In the genomic region with DNA sequence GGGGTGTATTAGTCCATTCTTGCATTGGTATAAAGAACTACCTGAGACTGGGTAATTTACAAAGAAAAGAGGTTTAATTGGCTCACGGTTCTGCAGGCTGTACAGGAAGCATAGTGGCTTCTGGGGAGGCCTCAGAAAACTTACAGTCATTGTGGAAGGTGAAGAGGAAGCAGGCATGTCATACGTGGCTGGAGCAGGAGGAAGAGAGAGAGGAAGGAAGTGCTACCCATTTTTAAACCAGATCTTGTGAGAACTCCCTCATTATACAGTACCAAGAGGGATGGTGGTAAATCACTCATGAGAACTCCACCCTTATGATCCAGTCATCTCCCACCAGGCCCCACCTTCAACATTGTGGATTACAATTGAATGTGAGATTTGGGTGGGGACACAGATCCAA, we compare ENCODE assay signal across 12 cellular contexts.
"Had no signal": no experiment of that assay in that cellular context is flagged by ENCODE, and none has a peak within 500 bp of the region (broad histone marks: within the 10 kb centered on the region; RNA-seq: fewer than 3 reads in every experiment).

No MANE protein-coding gene starts in this region.

- H3K4me1 ChIP-seq: left lung had no signal

- H3K9me3 Mint-ChIP-seq: nephron progenitor cell had no signal

- FAIRE-seq: keratinocyte had no signal

- H3K27me3 ChIP-seq: gastrocnemius medialis, heart right ventricle, left lung, ovary, stomach had no signal

- H3K27ac ChIP-seq: gastrocnemius medialis, heart right ventricle, left lung, ovary, stomach, thoracic aorta had no signal

- H3K9me3 ChIP-seq: gastrocnemius medialis, left lung, ovary, stomach, thoracic aorta had no signal

- H3K36me3 ChIP-seq: gastrocnemius medialis, heart right ventricle, left lung, ovary, stomach, thoracic aorta had no signal

- H3K27ac Mint-ChIP-seq: nephron progenitor cell had no signal

- H3K4me3 ChIP-seq: gastrocnemius medialis, heart right ventricle, left lung, ovary, stomach, thoracic aorta had no signal

- ATAC-seq: gastrocnemius medialis, heart right ventricle, left lung had no signal

- H3K4me3 Mint-ChIP-seq: nephron progenitor cell had no signal

- DNase-seq: activated gamma-delta T cell treated with Interleukin-2 at 50 U/mL for 16 hours; cortex of kidney; effector CD8-positive, alpha-beta T cell; gastrocnemius medialis; heart right ventricle; left lung; nephron progenitor cell; ovary; stimulated activated CD4-positive, alpha-beta T cell treated with anti-CD3 and anti-CD28 coated beads, Interleukin-4, amount 100 ng/mL, for 1 hour; stomach had no signal
